34 cellular contexts compared by ENCODE assay signal in genomic region chr21:29885491-29885890, GRCh38.
"Had no signal": no experiment of that assay in that cellular context is flagged by ENCODE, and none has a peak within 500 bp of the region (broad histone marks: within the 10 kb centered on the region; RNA-seq: fewer than 3 reads in every experiment).

No MANE protein-coding gene starts in this region.

- DNase-seq: Karpas-422, Kasumi-1, KG1, MG63, MM.1S, MV-4-11, NCI-H1048, NCI-H1092, NCI-H1092 treated with DMSO at 0.1 percent for 48 hours, NCI-H1105, NCI-H1105 treated with DMSO at 0.1 percent for 48 hours, NCI-H1417 treated with DMSO at 0.1 percent for 48 hours, NCI-H1436, NCI-H1436 treated with DMSO at 0.1 percent for 48 hours, NCI-H146, NCI-H1694, NCI-H1694 treated with DMSO at 0.1 percent for 48 hours, NCI-H187, NCI-H187 treated with DMSO at 0.1 percent for 48 hours, NCI-H1930, NCI-H2029, NCI-H2029 treated with DMSO at 0.1 percent for 48 hours, NCI-H2081, NCI-H2081 treated with DMSO at 0.1 percent for 48 hours, NCI-H2107, NCI-H2171, NCI-H2171 treated with DMSO at 0.1 percent for 48 hours, NCI-H2227 treated with DMSO at 0.1 percent for 48 hours, NCI-H226, NCI-H345, NCI-H446, NCI-H446 treated with DMSO at 0.1 percent for 48 hours, NCI-H510A had no signal

- H3K36me3 ChIP-seq: MG63 had no signal

- H3K9me3 ChIP-seq: MG63 had no signal

- H3K27ac ChIP-seq: KMS-11 had no signal

- H3K4me3 ChIP-seq: MG63 had no signal

- H3K4me2 ChIP-seq: KMS-11 had no signal

- H3K9ac ChIP-seq: KMS-11 had no signal
